Comparison of ENCODE assay signal across 25 cellular contexts in genomic region chr5:1440098-1440493, GRCh38. TPM values are rescaled to one million over a fixed set of nuclear protein-coding genes. Genes with fewer than 3 reads are reported as not detected.
A peak's percentile ranks its signal among the peaks of the same experiment; 100 is the strongest.
DNase-seq lines count a peak whose midpoint lies in the region; ATAC-seq and TF ChIP-seq lines count a peak whose summit lies in the region.
"Had no signal": no experiment of that assay in that cellular context is flagged by ENCODE, and none has a peak within 500 bp of the region (broad histone marks: within the 10 kb centered on the region; RNA-seq: fewer than 3 reads in every experiment).

No MANE protein-coding gene starts in this region.

- DNase-seq in HEK293T (ENCODE audit: extremely low spot score) (no peak), glutamatergic neuron (no peak), putamen (ENCODE audit: low spot score) (no peak), WTC11 (ENCODE audit: low spot score) (no peak)
- DNase-seq: 8988T; ACHN; BE2C; C1 segment of cervical spinal cord; CD4-positive, alpha-beta memory T cell; CD4-positive, CD25-positive, alpha-beta regulatory T cell; CD8-positive, alpha-beta memory T cell; COR-L47; DMS 273 treated with DMSO at 0.1 percent for 48 hours; DMS153; DMS53; DMS79; DND-41; EL; GDM1 had no signal

- TF ChIP-seq CTCF in glutamatergic neuron (IDR thresholded peaks at IDR 0.05; ENCODE audit: partially characterized antibody, unreplicated experiment) = no peak
- no peak for TF ChIP-seq CTCF in WTC11 (IDR thresholded peaks at IDR 0.05)

- CTCF ChIA-PET in HEK293T (lab: Yijun Ruan, JAX) = no interaction called here
- CTCF ChIA-PET in WTC11 (lab: Charles Lee) = no interaction called here

- H3K36me3 Mint-ChIP-seq in glutamatergic neuron (ENCODE audit: unreplicated experiment) (peaks cover 19% of the 10 kb centered on the region), WTC11 (peaks cover 4% of the 10 kb centered on the region; the same call in 1 of the 2 replicates)
- H3K36me3 Mint-ChIP-seq: CD14-positive monocyte; CD4-positive, alpha-beta memory T cell; CD4-positive, CD25-positive, alpha-beta regulatory T cell had no signal

- H3K27ac Mint-ChIP-seq in glutamatergic neuron (ENCODE audit: unreplicated experiment) (no peak overlapping the region), WTC11 (no peak overlapping the region)
- H3K27ac Mint-ChIP-seq: CD14-positive monocyte; CD4-positive, CD25-positive, alpha-beta regulatory T cell; CD8-positive, alpha-beta memory T cell had no signal

- POLR2A ChIA-PET in HEK293T (lab: Yijun Ruan, JAX) (no interaction called here), WTC11 (lab: Charles Lee) (no interaction called here)

- H3K4me1 Mint-ChIP-seq in glutamatergic neuron (ENCODE audit: low read depth, unreplicated experiment) = peaks cover 31% of the 10 kb centered on the region
- H3K4me1 Mint-ChIP-seq in WTC11 = peaks cover 12% of the 10 kb centered on the region
- H3K4me1 Mint-ChIP-seq: CD14-positive monocyte had no signal

- ATAC-seq in WTC11 = no peak
- no peak for ATAC-seq in HG03342 (IDR thresholded peaks at IDR 0.05; ENCODE audit: unreplicated experiment)
- ATAC-seq: GM12878 had no signal

- H3K9me3 Mint-ChIP-seq in glutamatergic neuron (ENCODE audit: unreplicated experiment) = peaks cover 14% of the 10 kb centered on the region
- H3K9me3 Mint-ChIP-seq in WTC11 = peaks cover 12% of the 10 kb centered on the region

- H3K27me3 Mint-ChIP-seq in glutamatergic neuron (ENCODE audit: unreplicated experiment) = peaks cover 16% of the 10 kb centered on the region
- peaks cover 48% of the 10 kb centered on the region for H3K27me3 Mint-ChIP-seq in WTC11 (ENCODE audit: low read depth)

- peak overlapping the region; percentile 0 for H3K4me3 Mint-ChIP-seq in glutamatergic neuron (ENCODE audit: unreplicated experiment)
- H3K4me3 Mint-ChIP-seq in WTC11 = no peak overlapping the region
- H3K4me3 Mint-ChIP-seq: CD14-positive monocyte; CD4-positive, CD25-positive, alpha-beta regulatory T cell; CD8-positive, alpha-beta memory T cell had no signal

TF ChIP-seq in HEK293T, 16 proteins besides CTCF, POLR2A, EP300 and RAD21:
- TF ChIP-seq FOXM1 (IDR thresholded peaks at IDR 0.05; ENCODE audit: borderline replicate concordance) = no peak
- TF ChIP-seq FOXA1 (IDR thresholded peaks at IDR 0.05) = no peak
- TF ChIP-seq SP1 (IDR thresholded peaks at IDR 0.05) = no peak
- no peak for TF ChIP-seq LEF1 (IDR thresholded peaks at IDR 0.05; ENCODE audit: borderline replicate concordance)
- peak; percentile 69 for TF ChIP-seq PKNOX1 (IDR thresholded peaks at IDR 0.05)
- TF ChIP-seq NFRKB (IDR thresholded peaks at IDR 0.05) = no peak
TF ChIP-seq in HEK293T: peak in this region for 1.

TF ChIP-seq in WTC11, 78 proteins besides CTCF, POLR2A, EP300 and RAD21 (continues in another document):
- TF ChIP-seq E2F5 (CRISPR knock-in tag; IDR thresholded peaks at IDR 0.05) (no peak), KAT7 (CRISPR knock-in tag; IDR thresholded peaks at IDR 0.05; ENCODE audit: borderline replicate concordance) (no peak), ATF1 (CRISPR knock-in tag; IDR thresholded peaks at IDR 0.05) (no peak), NFYB (CRISPR knock-in tag; conservative IDR thresholded peaks at IDR 0.05; ENCODE audit: low read depth) (no peak), ETV6 (CRISPR knock-in tag; IDR thresholded peaks at IDR 0.05) (no peak), ZNF232 (CRISPR knock-in tag; IDR thresholded peaks at IDR 0.05) (no peak), TCF7 (CRISPR knock-in tag; IDR thresholded peaks at IDR 0.05; ENCODE audit: low read depth) (no peak), NFATC4 (CRISPR knock-in tag; IDR thresholded peaks at IDR 0.05) (no peak), ZNF416 (CRISPR knock-in tag; IDR thresholded peaks at IDR 0.05) (no peak), RORB (CRISPR knock-in tag; IDR thresholded peaks at IDR 0.05) (no peak), PREB (CRISPR knock-in tag; IDR thresholded peaks at IDR 0.05; ENCODE audit: borderline replicate concordance) (no peak), IRF1 (CRISPR knock-in tag; IDR thresholded peaks at IDR 0.05) (no peak), ZNF532 (CRISPR knock-in tag; IDR thresholded peaks at IDR 0.05; ENCODE audit: borderline replicate concordance) (no peak), CBFB (CRISPR knock-in tag; IDR thresholded peaks at IDR 0.05; ENCODE audit: low read depth) (no peak), AFF4 (CRISPR knock-in tag; IDR thresholded peaks at IDR 0.05; ENCODE audit: borderline replicate concordance) (no peak), SMAD4 (CRISPR knock-in tag; IDR thresholded peaks at IDR 0.05) (no peak)

RNA-seq across cellular contexts. Expression of gene SLC6A3, which starts 5.1 kb away (rescaled TPM):
- total RNA-seq in glutamatergic neuron (ENCODE audit: unreplicated experiment) (22.4 TPM), WTC11 (2021) (0.53 to 0.74 TPM (median 0.64 TPM) in 3 replicates)
- total RNA-seq: A673; CD4-positive, alpha-beta memory T cell; CD4-positive, CD25-positive, alpha-beta regulatory T cell; CD8-positive, alpha-beta memory T cell; Daoy; G401; GM12878 had no signal

Comparison
In these comparisons a context has a peak if more than half of its experiments do, and no peak if none do; other contexts are left out.
1. RNA of gene SLC6A3, which starts 5.1 kb away (total RNA-seq): 22.4 TPM in glutamatergic neuron (single experiment); 0.53 to 0.74 TPM in WTC11; every median in the first group is over 10 times any median in the second.